ENCODE assay signal across 7 cellular contexts in genomic region chr16:66357523-66357928, GRCh38. TPM values are rescaled to one million over a fixed set of nuclear protein-coding genes. Genes with fewer than 3 reads are reported as not detected.
A peak's percentile ranks its signal among the peaks of the same experiment; 100 is the strongest.
DNase-seq lines count a peak whose midpoint lies in the region; ATAC-seq, FAIRE-seq and TF ChIP-seq lines count a peak whose summit lies in the region.

No MANE protein-coding gene starts in this region.

- no peaks in the 10 kb centered on the region for H3K36me3 ChIP-seq in OCI-LY3 (replicated peaks; ENCODE audit: low read depth, low read length)
- no peaks in the 10 kb centered on the region for H3K36me3 ChIP-seq in bronchial epithelial cell (ENCODE audit: control insufficient read depth, insufficient read depth, low read length)
- no peaks in the 10 kb centered on the region for H3K36me3 ChIP-seq in transverse colon

- peak; percentile 38 for DNase-seq in DMS53 treated with DMSO at 0.1 percent for 48 hours (lab: John Stamatoyannopoulos, UW; ENCODE audit: unreplicated experiment)
- DNase-seq in HFF-Myc (ENCODE audit: extremely low read depth, low read depth) = peak; percentile 69
- peak; percentile 84 for DNase-seq in bronchial epithelial cell (ENCODE audit: low read depth)
- peak; percentile 83 for DNase-seq in kidney tubule cell (ENCODE audit: low spot score)
- DNase-seq in transverse colon = peak; percentile 41

- intact Hi-C loops in transverse colon (cut with DNase I; ENCODE audit: low total_unique reads) = no loop called here

- H3K9me3 ChIP-seq in OCI-LY3 (ENCODE audit: insufficient read depth, low read length) (no peaks in the 10 kb centered on the region), transverse colon (no peaks in the 10 kb centered on the region)

- H4K20me1 ChIP-seq in OCI-LY3 (ENCODE audit: insufficient read depth, low read length) = no peaks in the 10 kb centered on the region

- TF ChIP-seq EP300 in transverse colon (IDR thresholded peaks at IDR 0.05; ENCODE audit: low read depth) = no peak

- peak; percentile 76 for TF ChIP-seq CTCF in HFF-Myc (IDR thresholded peaks at IDR 0.05; ENCODE audit: low read depth, low read length, missing control alignments)
- TF ChIP-seq CTCF in OCI-LY3 (IDR thresholded peaks at IDR 0.05; ENCODE audit: low read depth, low read length) = peak; percentile 77
- TF ChIP-seq CTCF in bronchial epithelial cell (IDR thresholded peaks at IDR 0.05; ENCODE audit: insufficient read depth, low read length, severe bottlenecking) = peak; percentile 70
- TF ChIP-seq CTCF in transverse colon (IDR thresholded peaks at IDR 0.05) = peak; percentile 55 to 70 (median 67)

- no peak for FAIRE-seq in bronchial epithelial cell (lab: Jason Lieb, UNC)

- no peak for ATAC-seq in GM21367 (IDR thresholded peaks at IDR 0.05; ENCODE audit: unreplicated experiment)

- H3K27me3 ChIP-seq in OCI-LY3 (ENCODE audit: low read depth, low read length) (peaks cover 62% of the 10 kb centered on the region), bronchial epithelial cell (ENCODE audit: control insufficient read depth, insufficient read depth, low read length) (peaks cover 2% of the 10 kb centered on the region), transverse colon (no peaks in the 10 kb centered on the region)

- no peaks in the 10 kb centered on the region for H3K4me1 ChIP-seq in OCI-LY3 (ENCODE audit: low read length)
- H3K4me1 ChIP-seq in transverse colon = no peaks in the 10 kb centered on the region

- H3K4me2 ChIP-seq in OCI-LY3 (ENCODE audit: low read length) = no peak overlapping the region

- no peaks in the 10 kb centered on the region for H3K79me2 ChIP-seq in OCI-LY3 (ENCODE audit: low read length)

- no peak overlapping the region for H3K9ac ChIP-seq in OCI-LY3 (ENCODE audit: low read length)

- 0 to 1% methylated on average over 1 to 5 of the region's 5 CpGs for WGBS in transverse colon (ENCODE audit: low coverage in 1 of 2), 2 donors

- no peak overlapping the region for H3K27ac ChIP-seq in OCI-LY3 (ENCODE audit: low read length)
- H3K27ac ChIP-seq in transverse colon = no peak overlapping the region

- in situ Hi-C loops in transverse colon (cut with MboI; ENCODE audit: low pct_ligation_motif_present in 1 of 4, low pct_unique_long_range_greater_than_20kb in 1 of 4, low sequenced_read_pairs in 3 of 4) = no loop called here

- H3K4me3 ChIP-seq in HFF-Myc (replicated peaks; ENCODE audit: low read depth, low read length) = no peak overlapping the region
- no peak overlapping the region for H3K4me3 ChIP-seq in OCI-LY3 (ENCODE audit: low read length)
- H3K4me3 ChIP-seq in bronchial epithelial cell (ENCODE audit: low read depth, low read length) = no peak overlapping the region
- no peak overlapping the region for H3K4me3 ChIP-seq in transverse colon

- H2AFZ ChIP-seq in OCI-LY3 (ENCODE audit: low read depth, low read length) = no peak overlapping the region

- TF ChIP-seq POLR2A in transverse colon (IDR thresholded peaks at IDR 0.05) = no peak

RNA-seq across cellular contexts. Expression of gene CDH5, which starts 9.0 kb away (rescaled TPM):
- not detected in 2 replicates for total RNA-seq in bronchial epithelial cell
- total RNA-seq in transverse colon = 10 to 100 TPM in 1 of 4 donors, 1 to 10 TPM in 3; 6.0 to 18.1 (median 6.8) TPM
